In genomic region chr5:473344-474192, GRCh38 we compare ENCODE assay signal across 8 cellular contexts. TPM values are rescaled to one million over a fixed set of nuclear protein-coding genes. Genes with fewer than 3 reads are reported as not detected.
DNase-seq lines count a peak whose midpoint lies in the region; ATAC-seq, FAIRE-seq and TF ChIP-seq lines count a peak whose summit lies in the region.

No MANE protein-coding gene starts in this region.

- H3K4me3 ChIP-seq in colonic mucosa: peak overlapping the region; percentile 62

- peak overlapping the region; percentile 50 for H3K27ac ChIP-seq in colonic mucosa

- no peak for TF ChIP-seq CTCF in colonic mucosa (IDR thresholded peaks at IDR 0.05)

- H3K9me3 ChIP-seq in ES-I3 (ENCODE audit: control insufficient read depth, insufficient read depth, low read length) (no peaks in the 10 kb centered on the region), colonic mucosa (no peaks in the 10 kb centered on the region)

- H3K9ac ChIP-seq in ES-I3 (ENCODE audit: low read depth, low read length) (peak overlapping the region; percentile 69), colonic mucosa (ENCODE audit: low read depth in 2 of 2, low read length in 2 of 2) (peak overlapping the region; percentile 66 to 81)

- intact Hi-C loops in colonic mucosa (cut with DNase I): loop anchor here (10.0 kb wide), 1 partner anchor 141 kb away; the partner anchor contains the start of gene CEP72

- DNase-seq in HTR-8/SVneo (ENCODE audit: insufficient read length, low spot score): peak; percentile 64
- peak; percentile 73 for DNase-seq in SW480 (ENCODE audit: low spot score)
- peak; percentile 32 for DNase-seq in colonic mucosa
- no peak for DNase-seq in left lobe of liver (ENCODE audit: low spot score)
- peak; percentile 16 to 33 for DNase-seq in stimulated activated CD4-positive, alpha-beta T cell treated with anti-CD3 and anti-CD28 coated beads, Interleukin-4, amount 100 ng/mL, for 4 hours
- no peak for DNase-seq in SKM-1 treated with dmso at 0.1 percent for 144 hours (lab: John Stamatoyannopoulos, UW; ENCODE audit: unreplicated experiment)

- peaks cover 35% of the 10 kb centered on the region for H3K27me3 ChIP-seq in colonic mucosa

- H3K36me3 ChIP-seq in ES-I3 (ENCODE audit: insufficient read depth, low read length) (no peaks in the 10 kb centered on the region), colonic mucosa (no peaks in the 10 kb centered on the region)

- peak; percentile 44 for FAIRE-seq in HTR-8/SVneo (lab: Jason Lieb, UNC)

- ATAC-seq in GM21576 (IDR thresholded peaks at IDR 0.05; ENCODE audit: unreplicated experiment) (peak; percentile 21), left lobe of liver (peak; percentile 22)

- no peaks in the 10 kb centered on the region for H3K4me1 ChIP-seq in ES-I3 (ENCODE audit: insufficient read depth, low read length)
- peaks cover 14% of the 10 kb centered on the region for H3K4me1 ChIP-seq in colonic mucosa

RNA-seq across cellular contexts. Expression of gene EXOC3, which starts 30.6 kb away (rescaled TPM):
- 10 to 100 TPM; 52.0 to 58.7 TPM for total RNA-seq in colonic mucosa
- 25.7 TPM for total RNA-seq in left lobe of liver

RNA-seq across cellular contexts. Expression of gene SLC9A3, which starts 50.7 kb away (rescaled TPM):
- total RNA-seq in colonic mucosa (10 to 100 TPM; 70.0 to 78.8 TPM), left lobe of liver (0.81 TPM)

Comparison
In these comparisons a context has a peak if more than half of its experiments do, and no peak if none do; other contexts are left out.
1. DNase-seq: peak in HTR-8/SVneo (single experiment), SW480 (single experiment), colonic mucosa (single experiment) and stimulated activated CD4-positive, alpha-beta T cell treated with anti-CD3 and anti-CD28 coated beads, Interleukin-4, amount 100 ng/mL, for 4 hours (2 of 2); none in left lobe of liver (single experiment) and SKM-1 treated with dmso at 0.1 percent for 144 hours (single experiment).
2. RNA of gene SLC9A3, which starts 50.7 kb away (total RNA-seq): 70.0 to 78.8 TPM in colonic mucosa; 0.81 TPM in left lobe of liver (single experiment); every median in the first group is over 10 times any median in the second.